Comparison of ENCODE assay signal across 9 cellular contexts in the genomic region with DNA sequence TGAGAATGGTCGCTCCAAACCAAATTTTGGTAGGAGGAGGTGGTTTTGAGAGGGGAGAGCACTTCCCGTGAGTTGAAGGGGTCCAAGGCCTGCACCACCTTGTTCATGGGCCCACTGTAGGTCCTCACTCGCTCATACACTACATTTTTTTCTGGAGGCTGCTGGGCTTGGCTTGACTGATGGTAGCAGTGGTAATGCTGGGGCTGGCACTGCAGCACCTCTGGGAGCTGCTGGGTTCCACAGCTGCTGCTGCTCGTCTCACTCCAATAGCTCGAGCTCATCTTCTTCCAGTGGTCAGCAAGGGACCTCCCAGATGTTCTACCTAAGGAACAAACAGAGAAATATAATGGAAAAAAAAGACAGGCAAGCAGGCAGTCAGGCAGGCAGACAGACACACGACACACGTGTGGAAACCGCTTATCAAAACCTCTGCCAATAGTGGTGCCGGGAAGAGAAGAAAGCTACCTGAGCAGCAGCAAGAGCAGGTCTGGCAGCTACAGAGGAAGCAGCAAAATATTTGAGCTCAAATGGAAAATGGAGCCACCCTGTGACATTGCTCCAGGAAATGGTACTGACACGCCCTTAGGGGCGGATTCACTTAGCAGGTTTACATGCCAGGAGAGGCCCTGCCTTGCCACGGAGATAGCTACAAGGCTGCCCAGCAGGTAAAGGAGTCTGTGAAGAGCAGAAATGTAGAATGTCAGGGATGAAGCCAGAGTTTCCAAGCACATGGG.
DNase-seq lines count a peak whose midpoint lies in the region; ATAC-seq and TF ChIP-seq lines count a peak whose summit lies in the region.
"Had no signal": no experiment of that assay in that cellular context is flagged by ENCODE, and none has a peak within 500 bp of the region (broad histone marks: within the 10 kb centered on the region; RNA-seq: fewer than 3 reads in every experiment).

A gene with protein sequence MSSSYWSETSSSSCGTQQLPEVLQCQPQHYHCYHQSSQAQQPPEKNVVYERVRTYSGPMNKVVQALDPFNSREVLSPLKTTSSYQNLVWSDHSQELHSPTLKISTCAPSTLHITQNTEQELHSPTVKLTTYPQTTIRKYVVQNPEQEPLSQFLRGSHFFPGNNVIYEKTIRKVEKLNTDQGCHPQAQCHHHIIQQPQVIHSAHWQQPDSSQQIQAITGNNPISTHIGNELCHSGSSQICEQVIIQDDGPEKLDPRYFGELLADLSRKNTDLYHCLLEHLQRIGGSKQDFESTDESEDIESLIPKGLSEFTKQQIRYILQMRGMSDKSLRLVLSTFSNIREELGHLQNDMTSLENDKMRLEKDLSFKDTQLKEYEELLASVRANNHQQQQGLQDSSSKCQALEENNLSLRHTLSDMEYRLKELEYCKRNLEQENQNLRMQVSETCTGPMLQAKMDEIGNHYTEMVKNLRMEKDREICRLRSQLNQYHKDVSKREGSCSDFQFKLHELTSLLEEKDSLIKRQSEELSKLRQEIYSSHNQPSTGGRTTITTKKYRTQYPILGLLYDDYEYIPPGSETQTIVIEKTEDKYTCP (minus strand): TSS at position 492 of the 734 bp plus-strand sequence. CDS start 211 bp downstream, at position 281.

- DNase-seq in D341Med (ENCODE audit: low spot score), result peak; percentile 2
- peak; percentile 20 for DNase-seq in RWPE1 (ENCODE audit: low spot score)
- DNase-seq in islet precursor cell, result peak; percentile 55
- no peak for DNase-seq in NOMO-1 treated with dmso at 0.1 percent for 144 hours (lab: John Stamatoyannopoulos, UW; ENCODE audit: unreplicated experiment)
- DNase-seq in OCI-M2 (lab: John Stamatoyannopoulos, UW; ENCODE audit: unreplicated experiment), result no peak
- DNase-seq: NCI-H2171 had no signal

- H3K27ac ChIP-seq in RWPE1, result no peak within 1 kb of the TSS

- TF ChIP-seq CTCF in RWPE1 (conservative IDR thresholded peaks at IDR 0.05; ENCODE audit: low read depth), result no peak

- POLR2A ChIA-PET in RWPE1 (lab: Yijun Ruan, JAX; ENCODE audit: low non-redundant PET), result interaction anchor here (0.9 kb wide), 1 partner anchor 10 kb away, joined by 3 read pairs; no protein-coding TSS in a partner anchor

- CTCF ChIA-PET in RWPE1 (lab: Yijun Ruan, JAX), result interaction anchor here (0.9 kb wide), 1 partner anchor 14 kb away, joined by 3 read pairs; no protein-coding TSS in a partner anchor

- ATAC-seq in HG03060 (IDR thresholded peaks at IDR 0.05; ENCODE audit: low read depth, unreplicated experiment) (peak; percentile 82), HG03565 (IDR thresholded peaks at IDR 0.05; ENCODE audit: unreplicated experiment) (no peak), HG03521 (IDR thresholded peaks at IDR 0.05; ENCODE audit: unreplicated experiment) (no peak)

Comparison
In these comparisons a context has a peak if more than half of its experiments do, and no peak if none do; other contexts are left out.
1. DNase-seq: peak in D341Med (single experiment), RWPE1 (single experiment) and islet precursor cell (single experiment); none in NOMO-1 treated with dmso at 0.1 percent for 144 hours (single experiment) and OCI-M2 (single experiment).